ENCODE assay signal across 13 cellular contexts in genomic region chr3:107841864-107842263, GRCh38.
DNase-seq lines count a peak whose midpoint lies in the region; ATAC-seq and TF ChIP-seq lines count a peak whose summit lies in the region.
"Had no signal": no experiment of that assay in that cellular context is flagged by ENCODE, and none has a peak within 500 bp of the region (broad histone marks: within the 10 kb centered on the region; RNA-seq: fewer than 3 reads in every experiment).

No MANE protein-coding gene starts in this region.

- no peak overlapping the region for H3K4me3 ChIP-seq in fibroblast of the aortic adventitia (ENCODE audit: low read depth, low read length)
- no peak overlapping the region for H3K4me3 ChIP-seq in mucosa of descending colon
- H3K4me3 ChIP-seq: BLaER1, GM12878 had no signal

- peaks cover 5% of the 10 kb centered on the region for H3K27me3 Mint-ChIP-seq in Calu3 (ENCODE audit: unreplicated experiment)

- ATAC-seq in omental fat pad (ENCODE audit: low FRiP score) (peak; percentile 65), HG03159 (IDR thresholded peaks at IDR 0.05; ENCODE audit: unreplicated experiment) (no peak), mucosa of descending colon (no peak)
- ATAC-seq: GM12878 had no signal

- BruUV-seq in Calu3 (replicated peaks; lab: Mats Ljungman, UMichigan) = no TSS peak

- H3K9me3 ChIP-seq in mucosa of descending colon = no peaks in the 10 kb centered on the region
- H3K9me3 ChIP-seq: BLaER1 had no signal

- CTCF ChIA-PET in Calu3 (lab: Charles Lee) = no interaction called here

- TF ChIP-seq CTCF in fibroblast of the aortic adventitia (IDR thresholded peaks at IDR 0.05; ENCODE audit: insufficient read depth, low read length) = no peak
- TF ChIP-seq CTCF in omental fat pad (IDR thresholded peaks at IDR 0.05) = no peak
- no peak for TF ChIP-seq CTCF in Calu3 (IDR thresholded peaks at IDR 0.05; ENCODE audit: unreplicated experiment)
- no peak for TF ChIP-seq CTCF in mucosa of descending colon (IDR thresholded peaks at IDR 0.05)

- no peaks in the 10 kb centered on the region for H3K9me3 Mint-ChIP-seq in Calu3 (ENCODE audit: low read depth, unreplicated experiment)
- H3K9me3 Mint-ChIP-seq: IgD-negative memory B cell had no signal

- H3K4me1 Mint-ChIP-seq in Calu3 (ENCODE audit: low read depth, unreplicated experiment) = peaks cover 11% of the 10 kb centered on the region
- H3K4me1 Mint-ChIP-seq: IgD-negative memory B cell had no signal

- H3K36me3 ChIP-seq in mucosa of descending colon (ENCODE audit: low read depth) = no peaks in the 10 kb centered on the region
- H3K36me3 ChIP-seq: BLaER1 had no signal

- intact Hi-C loops in Calu3 (cut with micrococcal nuclease; ENCODE audit: unreplicated experiment) (loop anchor here (10.0 kb wide), 1 partner anchor 167 kb away; no protein-coding TSS in a partner anchor), mucosa of descending colon (cut with DNase I, micrococcal nuclease) (no loop called here)

- DNase-seq in GM03348 (ENCODE audit: low spot score) (peak; percentile 28), astrocyte of the hippocampus (ENCODE audit: low read depth, low spot score) (peak; percentile 27), fibroblast of the aortic adventitia (ENCODE audit: low read depth) (peak; percentile 21), omental fat pad (ENCODE audit: low spot score) (no peak), Calu3 (no peak), mucosa of descending colon (no peak), Ammon's horn (ENCODE audit: low spot score) (no peak)
- DNase-seq: DMS 273 treated with DMSO at 0.1 percent for 48 hours, H7 had no signal

- no peak overlapping the region for H3K4me3 Mint-ChIP-seq in Calu3 (ENCODE audit: low read depth, unreplicated experiment)
- H3K4me3 Mint-ChIP-seq: IgD-negative memory B cell had no signal

- H3K36me3 Mint-ChIP-seq in Calu3 (ENCODE audit: insufficient read depth, unreplicated experiment) = no peaks in the 10 kb centered on the region

- no peak overlapping the region for H3K27ac Mint-ChIP-seq in Calu3 (ENCODE audit: unreplicated experiment)
- H3K27ac Mint-ChIP-seq: IgD-negative memory B cell had no signal

- H3K4me1 ChIP-seq in mucosa of descending colon (ENCODE audit: low read depth) = no peaks in the 10 kb centered on the region
- H3K4me1 ChIP-seq: BLaER1 had no signal

Comparison
In these comparisons a context has a peak if more than half of its experiments do, and no peak if none do; other contexts are left out.
1. DNase-seq: peak in GM03348 (single experiment), astrocyte of the hippocampus (single experiment) and fibroblast of the aortic adventitia (single experiment); none in omental fat pad (single experiment), Calu3 (single experiment), mucosa of descending colon (0 of 3) and Ammon's horn (single experiment).